In genomic region chr22:22887621-22888503, GRCh38 we compare ENCODE assay signal across 21 cellular contexts. TPM values are rescaled to one million over a fixed set of nuclear protein-coding genes. Genes with fewer than 3 reads are reported as not detected.
A peak's percentile ranks its signal among the peaks of the same experiment; 100 is the strongest.
DNase-seq lines count a peak whose midpoint lies in the region; ATAC-seq, FAIRE-seq and TF ChIP-seq lines count a peak whose summit lies in the region.
"Had no signal": no experiment of that assay in that cellular context is flagged by ENCODE, and none has a peak within 500 bp of the region (broad histone marks: within the 10 kb centered on the region; RNA-seq: fewer than 3 reads in every experiment).

Gene IGLL5 (plus strand): TSS chr22:22887816. CDS start chr22:22888054, 238 bp downstream.

- 89 to 94% methylated on average over 6 to 12 of the region's 15 CpGs for WGBS in upper lobe of left lung, 2 donors

- intact Hi-C loops in lower lobe of right lung (cut with DNase I): no loop called here

- no peak within 1 kb of the TSS for H3K4me3 Mint-ChIP-seq in activated T-cell treated with anti-CD3 and anti-CD28 coated beads, Interleukin-2, amount 50 U/mL, for 24 hours
- H3K4me3 Mint-ChIP-seq: effector memory CD8-positive, alpha-beta T cell; H9; type B pancreatic cell had no signal

- no peaks in the 10 kb centered on the region for H3K36me3 Mint-ChIP-seq in activated T-cell treated with anti-CD3 and anti-CD28 coated beads, Interleukin-2, amount 50 U/mL, for 24 hours (ENCODE audit: low read depth)
- H3K36me3 Mint-ChIP-seq: activated naive CD4-positive, alpha-beta T cell treated with anti-CD3 and anti-CD28 coated beads, Interleukin-2, amount 50 U/mL, for 72 hours; type B pancreatic cell had no signal

- peak; percentile 14 for DNase-seq in activated T-cell treated with anti-CD3 and anti-CD28 coated beads, Interleukin-2, amount 50 U/mL, for 24 hours
- no peak for DNase-seq in activated T-cell treated with anti-CD3 and anti-CD28 coated beads for 4 hours
- no peak for DNase-seq in lower lobe of right lung
- peak; percentile 17 to 65 for DNase-seq in upper lobe of left lung
- no peak for DNase-seq in D721Med (ENCODE audit: insufficient read length, low spot score)
- no peak for DNase-seq in frontal cortex (ENCODE audit: low spot score in 2 of 2)
- DNase-seq: effector memory CD8-positive, alpha-beta T cell; H9; left cardiac atrium; NCI-H1694; NCI-H446; ovary; SIG-M5; stimulated activated CD4-positive, alpha-beta T cell treated with anti-CD3 and anti-CD28 coated beads, Interleukin-4, amount 100 ng/mL, for 24 hours had no signal

- no peak within 1 kb of the TSS for H3K27ac ChIP-seq in lower lobe of right lung
- H3K27ac ChIP-seq in upper lobe of left lung: no peak within 1 kb of the TSS
- H3K27ac ChIP-seq: ovary had no signal

- peaks cover 40% of the 10 kb centered on the region for H3K27me3 Mint-ChIP-seq in activated T-cell treated with anti-CD3 and anti-CD28 coated beads, Interleukin-2, amount 50 U/mL, for 24 hours

- FAIRE-seq in D721Med (lab: Jason Lieb, UNC) (no peak), frontal cortex (lab: Jason Lieb, UNC) (no peak)

- no peaks in the 10 kb centered on the region for H3K9me3 Mint-ChIP-seq in activated T-cell treated with anti-CD3 and anti-CD28 coated beads, Interleukin-2, amount 50 U/mL, for 24 hours
- H3K9me3 Mint-ChIP-seq: activated naive CD4-positive, alpha-beta T cell treated with anti-CD3 and anti-CD28 coated beads, Interleukin-2, amount 50 U/mL, for 72 hours; CD14-positive monocyte; effector memory CD8-positive, alpha-beta T cell; H9; type B pancreatic cell had no signal

- TF ChIP-seq CTCF in lower lobe of right lung (IDR thresholded peaks at IDR 0.05): no peak
- TF ChIP-seq CTCF in upper lobe of left lung (IDR thresholded peaks at IDR 0.05): no peak
- TF ChIP-seq CTCF in D721Med (IDR thresholded peaks at IDR 0.05; ENCODE audit: insufficient read depth, missing control alignments): no peak

- no peak within 1 kb of the TSS for H3K4me3 ChIP-seq in lower lobe of right lung
- no peak within 1 kb of the TSS for H3K4me3 ChIP-seq in upper lobe of left lung
- H3K4me3 ChIP-seq: ovary had no signal

- no peak for ATAC-seq in lower lobe of right lung
- no peak for ATAC-seq in upper lobe of left lung (ENCODE audit: low FRiP score in 2 of 2)
- ATAC-seq in HG02981 (IDR thresholded peaks at IDR 0.05; ENCODE audit: unreplicated experiment): no peak
- ATAC-seq: activated naive CD4-positive, alpha-beta T cell treated with anti-CD3 and anti-CD28 coated beads, Interleukin-2, amount 50 U/mL, for 72 hours; effector memory CD8-positive, alpha-beta T cell; left cardiac atrium had no signal

- H3K27me3 ChIP-seq in lower lobe of right lung (ENCODE audit: low read depth): peaks cover 8% of the 10 kb centered on the region
- H3K27me3 ChIP-seq in upper lobe of left lung: no peaks in the 10 kb centered on the region
- H3K27me3 ChIP-seq: ovary had no signal

- TF ChIP-seq POLR2A in Raji (IDR thresholded peaks at IDR 0.05; ENCODE audit: insufficient read depth, low read depth, low read length) (peak; percentile 93), upper lobe of left lung (IDR thresholded peaks at IDR 0.05) (no peak)

- TF ChIP-seq EP300 in upper lobe of left lung (IDR thresholded peaks at IDR 0.05): no peak

- H3K9me3 ChIP-seq in lower lobe of right lung: no peaks in the 10 kb centered on the region
- H3K9me3 ChIP-seq in upper lobe of left lung: no peaks in the 10 kb centered on the region
- H3K9me3 ChIP-seq: ovary had no signal

- H3K36me3 ChIP-seq in lower lobe of right lung (no peaks in the 10 kb centered on the region), upper lobe of left lung (no peaks in the 10 kb centered on the region)
- H3K36me3 ChIP-seq: ovary had no signal

- H3K27ac Mint-ChIP-seq in activated T-cell treated with anti-CD3 and anti-CD28 coated beads, Interleukin-2, amount 50 U/mL, for 24 hours: no peak within 1 kb of the TSS
- H3K27ac Mint-ChIP-seq: activated naive CD4-positive, alpha-beta T cell treated with anti-CD3 and anti-CD28 coated beads, Interleukin-2, amount 50 U/mL, for 72 hours; type B pancreatic cell had no signal

- peaks cover 17% of the 10 kb centered on the region for H3K4me1 Mint-ChIP-seq in activated T-cell treated with anti-CD3 and anti-CD28 coated beads, Interleukin-2, amount 50 U/mL, for 24 hours (ENCODE audit: low read depth)
- H3K4me1 Mint-ChIP-seq: H9 had no signal

- no peaks in the 10 kb centered on the region for H3K4me1 ChIP-seq in lower lobe of right lung
- no peaks in the 10 kb centered on the region for H3K4me1 ChIP-seq in upper lobe of left lung

RNA-seq across cellular contexts. Expression of gene IGLL5, which starts in this region (rescaled TPM):
- total RNA-seq in lower lobe of right lung: 11.1 TPM
- 10 to 100 TPM in 4 of 6 donors, 1 to 10 TPM in 2; 4.3 to 58.5 (median 21.5) TPM for total RNA-seq in upper lobe of left lung
- total RNA-seq in frontal cortex: not detected
- total RNA-seq: A172; activated naive CD4-positive, alpha-beta T cell treated with anti-CD3 and anti-CD28 coated beads, Interleukin-2, amount 50 U/mL, for 72 hours; H9; T-helper 2 cell treated with Interferon-gamma antibody and Interleukin-4, amounts not matched to agents 100 ng/mL and 5 ng/mL, for 36 hours had no signal

Comparison
In these comparisons a context has a peak if more than half of its experiments do, and no peak if none do; other contexts are left out.
1. DNase-seq: peak in activated T-cell treated with anti-CD3 and anti-CD28 coated beads, Interleukin-2, amount 50 U/mL, for 24 hours (single experiment) and upper lobe of left lung (2 of 2); none in activated T-cell treated with anti-CD3 and anti-CD28 coated beads for 4 hours (single experiment), lower lobe of right lung (single experiment), D721Med (single experiment) and frontal cortex (0 of 2).